In the genomic region with DNA sequence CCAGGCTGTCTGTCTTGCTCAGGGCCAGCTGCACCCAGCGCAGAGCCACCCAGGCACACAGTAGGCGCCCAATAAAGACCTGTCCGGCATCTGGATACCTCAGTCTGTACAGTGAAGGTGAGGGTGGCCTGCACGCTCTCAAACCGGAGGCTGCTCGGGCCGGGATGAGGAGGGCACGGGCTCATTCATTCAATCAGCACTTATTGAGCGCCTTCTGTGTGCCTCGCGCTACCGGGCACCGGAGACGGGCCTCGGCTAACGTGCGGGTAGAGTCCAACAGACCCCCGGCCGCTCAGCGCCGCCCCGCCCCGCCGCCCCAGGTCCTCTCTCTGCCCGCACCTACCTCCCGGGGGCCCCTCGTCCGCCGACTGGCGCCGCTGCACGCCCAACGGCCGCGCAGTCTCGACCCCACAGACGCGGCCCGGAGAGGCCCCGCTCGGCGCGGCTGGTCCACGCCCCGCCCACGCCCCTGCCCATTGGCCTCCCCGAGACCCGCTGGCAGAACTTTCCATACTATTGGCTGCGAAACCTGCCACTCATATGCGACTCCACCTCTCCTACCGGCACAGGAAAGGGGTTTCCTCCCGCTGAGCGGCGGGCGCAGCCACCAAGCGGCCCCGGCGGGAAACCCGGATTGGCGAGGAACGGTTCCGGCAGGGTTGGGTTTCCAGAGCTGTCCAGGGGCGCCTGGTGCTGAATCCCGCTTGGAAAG, we compare ENCODE assay signal across 8 cellular contexts. TPM values are rescaled to one million over a fixed set of nuclear protein-coding genes. Genes with fewer than 3 reads are reported as not detected.
A peak's percentile ranks its signal among the peaks of the same experiment; 100 is the strongest.
DNase-seq lines count a peak whose midpoint lies in the region; ATAC-seq and TF ChIP-seq lines count a peak whose summit lies in the region.

A gene with protein sequence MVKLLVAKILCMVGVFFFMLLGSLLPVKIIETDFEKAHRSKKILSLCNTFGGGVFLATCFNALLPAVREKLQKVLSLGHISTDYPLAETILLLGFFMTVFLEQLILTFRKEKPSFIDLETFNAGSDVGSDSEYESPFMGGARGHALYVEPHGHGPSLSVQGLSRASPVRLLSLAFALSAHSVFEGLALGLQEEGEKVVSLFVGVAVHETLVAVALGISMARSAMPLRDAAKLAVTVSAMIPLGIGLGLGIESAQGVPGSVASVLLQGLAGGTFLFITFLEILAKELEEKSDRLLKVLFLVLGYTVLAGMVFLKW (minus strand): TSS at position 416 of the 712 bp plus-strand sequence. CDS start 2,760 bp downstream, outside the sequence.

- H3K4me3 ChIP-seq in BLaER1, result peak within 1 kb of the TSS; percentile 97
- peak within 1 kb of the TSS; percentile 77 for H3K4me3 ChIP-seq in coronary artery

- H3K9me3 Mint-ChIP-seq in activated CD4-positive, alpha-beta T cell treated with anti-CD3 and anti-CD28 coated beads, Interleukin-2, amount 10 ng/mL, durations not matched to agents 24 days and 14 days, result no peaks in the 10 kb centered on the region

- peak within 1 kb of the TSS; percentile 90 for H3K4me2 ChIP-seq in BLaER1

- H3K4me1 ChIP-seq in BLaER1, result peaks cover 37% of the 10 kb centered on the region

- peaks cover 9% of the 10 kb centered on the region for H3K9me3 ChIP-seq in BLaER1

- peaks cover 8% of the 10 kb centered on the region for H3K27me3 Mint-ChIP-seq in activated CD4-positive, alpha-beta T cell treated with anti-CD3 and anti-CD28 coated beads, Interleukin-2, amount 10 ng/mL, durations not matched to agents 24 days and 14 days

- peaks cover 31% of the 10 kb centered on the region for H3K36me3 ChIP-seq in BLaER1

- H3K27ac ChIP-seq in BLaER1, result peak within 1 kb of the TSS; percentile 89
- peak within 1 kb of the TSS; percentile 40 to 57 for H3K27ac ChIP-seq in coronary artery

- peaks cover 31% of the 10 kb centered on the region for H4K20me1 ChIP-seq in BLaER1

- peak within 1 kb of the TSS; percentile 89 for H3K9ac ChIP-seq in BLaER1

- H3K4me3 Mint-ChIP-seq in activated CD4-positive, alpha-beta T cell treated with anti-CD3 and anti-CD28 coated beads, Interleukin-2, amount 10 ng/mL, durations not matched to agents 24 days and 14 days, result peak within 1 kb of the TSS; percentile 97

- peaks cover 15% of the 10 kb centered on the region for H3K4me1 Mint-ChIP-seq in activated CD4-positive, alpha-beta T cell treated with anti-CD3 and anti-CD28 coated beads, Interleukin-2, amount 10 ng/mL, durations not matched to agents 24 days and 14 days

- intact Hi-C loops in activated CD4-positive, alpha-beta T cell treated with anti-CD3 and anti-CD28 coated beads, Interleukin-2, amount 10 ng/mL, durations not matched to agents 24 days and 14 days (cut with micrococcal nuclease), result loop anchor here (2.0 kb wide), 1 partner anchor 43 kb away; a partner anchor contains a TSS
- intact Hi-C loops in left colon (cut with DNase I, micrococcal nuclease), result no loop called here

- no peaks in the 10 kb centered on the region; the same call in 1 of the 2 replicates for H3K27me3 ChIP-seq in BLaER1

- TF ChIP-seq CTCF in coronary artery (IDR thresholded peaks at IDR 0.05), result no peak

- H3K27ac Mint-ChIP-seq in activated CD4-positive, alpha-beta T cell treated with anti-CD3 and anti-CD28 coated beads, Interleukin-2, amount 10 ng/mL, durations not matched to agents 24 days and 14 days, result peak within 1 kb of the TSS; percentile 68

- peaks cover 28% of the 10 kb centered on the region for H3K36me3 Mint-ChIP-seq in activated CD4-positive, alpha-beta T cell treated with anti-CD3 and anti-CD28 coated beads, Interleukin-2, amount 10 ng/mL, durations not matched to agents 24 days and 14 days (ENCODE audit: low read depth)

- ATAC-seq in GM19328 (IDR thresholded peaks at IDR 0.05; ENCODE audit: unreplicated experiment) (peak; percentile 86), HG03469 (IDR thresholded peaks at IDR 0.05; ENCODE audit: unreplicated experiment) (peak; percentile 72), left colon (peak; percentile 100)

- DNase-seq in NCI-H69 (lab: John Stamatoyannopoulos, UW) (peak; percentile 98), coronary artery (ENCODE audit: low spot score) (peak; percentile 98), left colon (peak; percentile 97 to 99)
- DNase-seq in activated CD4-positive, alpha-beta T cell treated with anti-CD3 and anti-CD28 coated beads, Interleukin-2, amount 10 ng/mL, durations not matched to agents 24 days and 14 days, result peak; percentile 100
- DNase-seq in stimulated activated CD4-positive, alpha-beta T cell treated with anti-CD3 and anti-CD28 coated beads, Interleukin-1b, Interleukin-23, amount 100 ng/mL, for 4 hours (ENCODE audit: low read depth in 2 of 2), result peak; percentile 98 to 99

RNA-seq across cellular contexts. Expression of the gene that starts here (rescaled TPM):
- total RNA-seq in activated CD4-positive, alpha-beta T cell treated with anti-CD3 and anti-CD28 coated beads, Interleukin-2, amount 10 ng/mL, durations not matched to agents 24 days and 14 days, result 48.8 and 52.2 TPM in 2 replicates
- 10 to 100 TPM; 21.6 to 24.9 TPM for total RNA-seq in left colon

Comparison
In these comparisons a context has a peak if more than half of its experiments do, and no peak if none do; other contexts are left out.
1. Peak in every context shown above with its lines: DNase-seq, ATAC-seq, H3K4me3 ChIP-seq and H3K27ac ChIP-seq.